Comparison of ENCODE assay signal across 21 cellular contexts in the genomic region with DNA sequence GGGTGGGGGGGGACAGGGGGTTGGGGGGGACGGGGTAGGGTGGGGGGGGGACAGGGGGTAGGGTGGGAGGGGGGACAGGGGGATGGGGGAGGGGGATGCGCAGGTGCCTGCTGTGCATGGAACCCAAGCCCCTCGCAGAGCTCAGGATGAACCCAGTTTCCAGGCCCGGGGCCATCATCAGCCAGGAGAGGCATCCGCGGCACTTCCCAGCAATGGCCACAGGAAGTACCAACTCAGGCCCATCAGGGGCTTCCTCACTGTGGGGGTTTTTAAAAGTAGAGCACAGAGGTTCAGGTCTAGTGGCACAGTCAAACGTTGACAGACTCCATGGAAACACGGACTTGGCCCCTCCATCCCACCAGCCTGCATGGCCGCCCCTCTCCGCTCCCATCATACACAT.
DNase-seq lines count a peak whose midpoint lies in the region; ATAC-seq and TF ChIP-seq lines count a peak whose summit lies in the region.
"Had no signal": no experiment of that assay in that cellular context is flagged by ENCODE, and none has a peak within 500 bp of the region (broad histone marks: within the 10 kb centered on the region; RNA-seq: fewer than 3 reads in every experiment).

No MANE protein-coding gene starts in this region.

- 75 to 88% (median 76%) methylated on average over 8 to 9 of the region's 10 CpGs for WGBS in heart left ventricle, 4 donors
- 76% methylated on average over 7 of the region's 10 CpGs for WGBS in SK-N-SH (ENCODE audit: low lambda C conversion rate)

- H4K20me1 ChIP-seq in SK-N-SH (ENCODE audit: insufficient read depth): peaks cover 54% of the 10 kb centered on the region

- no peaks in the 10 kb centered on the region for H3K27me3 ChIP-seq in heart left ventricle
- H3K27me3 ChIP-seq in SK-N-SH (ENCODE audit: insufficient read depth): no peaks in the 10 kb centered on the region
- H3K27me3 ChIP-seq: esophagus muscularis mucosa, tibial artery had no signal

- intact Hi-C loops in cardiac septum (cut with DNase I) (loop anchor here (10.0 kb wide), 1 partner anchor 98 kb away; no protein-coding TSS in a partner anchor), heart left ventricle (cut with DNase I) (loop anchor here in 6 of 10 donors (10.0 kb wide), 4 partner anchors 98 to 278 kb away; partner anchors contain the start of gene DIP2C (in 2 of the 6))

- H3K9me3 ChIP-seq in heart left ventricle (no peaks in the 10 kb centered on the region), SK-N-SH (no peaks in the 10 kb centered on the region)
- H3K9me3 ChIP-seq: esophagus muscularis mucosa, tibial artery had no signal

- no peak overlapping the region for H2AFZ ChIP-seq in SK-N-SH (ENCODE audit: low read depth)

- H3K9me2 ChIP-seq in SK-N-SH: no peaks in the 10 kb centered on the region

- H3K27ac ChIP-seq in heart left ventricle (no peak overlapping the region), SK-N-SH (ENCODE audit: low read depth in 2 of 2, low read length in 1 of 2) (no peak overlapping the region)
- H3K27ac ChIP-seq: tibial artery had no signal

- no peak for TF ChIP-seq CTCF in heart left ventricle (IDR thresholded peaks at IDR 0.05)
- TF ChIP-seq CTCF in SK-N-SH (IDR thresholded peaks at IDR 0.05): no peak

- TF ChIP-seq RAD21 in SK-N-SH (IDR thresholded peaks at IDR 0.05; ENCODE audit: low read length): no peak

- TF ChIP-seq EP300 in SK-N-SH (IDR thresholded peaks at IDR 0.05; ENCODE audit: borderline replicate concordance in 1 of 2, low read depth in 1 of 2, low read length in 1 of 2): no peak

- CTCF ChIA-PET in SK-N-SH (lab: Yijun Ruan, JAX): interaction anchor here (0.8 to 0.9 kb wide), 2 partner anchors 167 to 269 kb away, joined by 3 read pairs; no protein-coding TSS in a partner anchor

- TF ChIP-seq POLR2A in heart left ventricle (IDR thresholded peaks at IDR 0.05): no peak

- no peak overlapping the region for H3K9ac ChIP-seq in SK-N-SH

- peaks cover 11% of the 10 kb centered on the region for H3F3A ChIP-seq in SK-N-SH (replicated peaks; ENCODE audit: insufficient read depth)

- DNase-seq in cardiac septum (ENCODE audit: low spot score): peak; percentile 59
- no peak for DNase-seq in heart left ventricle
- DNase-seq in SK-N-SH: peak; percentile 57
- DNase-seq in mesenteric fat pad (ENCODE audit: low spot score): peak; percentile 80
- DNase-seq in NCI-H345 (lab: John Stamatoyannopoulos, UW): no peak
- DNase-seq in amygdala (lab: John Stamatoyannopoulos, UW): no peak
- DNase-seq in SIG-M5 (lab: John Stamatoyannopoulos, UW): no peak
- DNase-seq: activated CD4-positive, alpha-beta T cell treated with anti-CD3 and anti-CD28 coated beads for 36 hours; COR-L47; effector memory CD4-positive, alpha-beta T cell; NCI-H1436; NCI-H2171; NCI-H526 treated with DMSO at 0.1 percent for 48 hours; nucleus accumbens; SHP77 treated with DMSO at 0.1 percent for 48 hours; stimulated activated CD4-positive, alpha-beta T cell treated with anti-CD3 and anti-CD28 coated beads, Interleukin-4, amount 100 ng/mL, for 1 hour; stimulated activated naive CD4-positive, alpha-beta T cell treated with Interleukin-2 at 50 U/mL for 16 hours had no signal

- POLR2A ChIA-PET in SK-N-SH (lab: Yijun Ruan, JAX): no interaction called here

- H3K36me3 ChIP-seq in heart left ventricle: no peaks in the 10 kb centered on the region
- H3K36me3 ChIP-seq in SK-N-SH (replicated peaks in 1 of 2; ENCODE audit: control insufficient read depth in 1 of 2, insufficient read depth in 2 of 2, low read length in 1 of 2): no peaks in the 10 kb centered on the region
- H3K36me3 ChIP-seq: esophagus muscularis mucosa, tibial artery had no signal

- H3K79me2 ChIP-seq in SK-N-SH (ENCODE audit: insufficient read depth): peaks cover 20% of the 10 kb centered on the region; the same call in 1 of the 2 replicates

- no peak overlapping the region for H3K4me2 ChIP-seq in SK-N-SH

- no peak overlapping the region for H3K4me3 ChIP-seq in heart left ventricle
- no peak overlapping the region for H3K4me3 ChIP-seq in SK-N-SH (ENCODE audit: low read depth in 2 of 2, low read length in 1 of 2)
- H3K4me3 ChIP-seq: esophagus muscularis mucosa, lung, tibial artery had no signal

- H3K4me1 ChIP-seq in heart left ventricle (peaks cover 0 to 23% (median 7%) of the 10 kb centered on the region in 12 donors), SK-N-SH (ENCODE audit: control insufficient read depth in 1 of 2, insufficient read depth in 2 of 2, low read depth in 1 of 2, low read length in 1 of 2) (peaks cover 0 to 23% of the 10 kb centered on the region in 2 experiments; a peak in 2 of 4 replicates)

- no peak for ATAC-seq in heart left ventricle
- ATAC-seq in HG03280 (IDR thresholded peaks at IDR 0.05; ENCODE audit: unreplicated experiment): no peak
- ATAC-seq: activated CD4-positive, alpha-beta T cell treated with anti-CD3 and anti-CD28 coated beads for 36 hours had no signal

TF ChIP-seq in SK-N-SH, 30 proteins besides CTCF, POLR2A, EP300 and RAD21:
- no peak for TF ChIP-seq TAF1 (IDR thresholded peaks at IDR 0.05; ENCODE audit: borderline replicate concordance, low read depth, low read length)
- TF ChIP-seq, protein P1, sequence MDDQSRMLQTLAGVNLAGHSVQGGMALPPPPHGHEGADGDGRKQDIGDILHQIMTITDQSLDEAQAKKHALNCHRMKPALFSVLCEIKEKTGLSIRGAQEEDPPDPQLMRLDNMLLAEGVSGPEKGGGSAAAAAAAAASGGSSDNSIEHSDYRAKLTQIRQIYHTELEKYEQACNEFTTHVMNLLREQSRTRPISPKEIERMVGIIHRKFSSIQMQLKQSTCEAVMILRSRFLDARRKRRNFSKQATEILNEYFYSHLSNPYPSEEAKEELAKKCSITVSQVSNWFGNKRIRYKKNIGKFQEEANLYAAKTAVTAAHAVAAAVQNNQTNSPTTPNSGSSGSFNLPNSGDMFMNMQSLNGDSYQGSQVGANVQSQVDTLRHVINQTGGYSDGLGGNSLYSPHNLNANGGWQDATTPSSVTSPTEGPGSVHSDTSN (IDR thresholded peaks at IDR 0.05): no peak
- TF ChIP-seq SIN3A (IDR thresholded peaks at IDR 0.05; ENCODE audit: borderline replicate concordance, low read depth, low read length): no peak
- TF ChIP-seq NFIC (IDR thresholded peaks at IDR 0.05; ENCODE audit: borderline replicate concordance): no peak
- TF ChIP-seq YY1 (IDR thresholded peaks at IDR 0.05; ENCODE audit: low read depth): no peak
- no peak for TF ChIP-seq EZH2phosphoT487 (IDR thresholded peaks at IDR 0.05; ENCODE audit: borderline replicate concordance, low read depth)
- no peak for TF ChIP-seq FOSL2 (IDR thresholded peaks at IDR 0.05; ENCODE audit: borderline replicate concordance, low read depth)
- TF ChIP-seq, protein P2, sequence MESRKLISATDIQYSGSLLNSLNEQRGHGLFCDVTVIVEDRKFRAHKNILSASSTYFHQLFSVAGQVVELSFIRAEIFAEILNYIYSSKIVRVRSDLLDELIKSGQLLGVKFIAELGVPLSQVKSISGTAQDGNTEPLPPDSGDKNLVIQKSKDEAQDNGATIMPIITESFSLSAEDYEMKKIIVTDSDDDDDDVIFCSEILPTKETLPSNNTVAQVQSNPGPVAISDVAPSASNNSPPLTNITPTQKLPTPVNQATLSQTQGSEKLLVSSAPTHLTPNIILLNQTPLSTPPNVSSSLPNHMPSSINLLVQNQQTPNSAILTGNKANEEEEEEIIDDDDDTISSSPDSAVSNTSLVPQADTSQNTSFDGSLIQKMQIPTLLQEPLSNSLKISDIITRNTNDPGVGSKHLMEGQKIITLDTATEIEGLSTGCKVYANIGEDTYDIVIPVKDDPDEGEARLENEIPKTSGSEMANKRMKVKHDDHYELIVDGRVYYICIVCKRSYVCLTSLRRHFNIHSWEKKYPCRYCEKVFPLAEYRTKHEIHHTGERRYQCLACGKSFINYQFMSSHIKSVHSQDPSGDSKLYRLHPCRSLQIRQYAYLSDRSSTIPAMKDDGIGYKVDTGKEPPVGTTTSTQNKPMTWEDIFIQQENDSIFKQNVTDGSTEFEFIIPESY (IDR thresholded peaks at IDR 0.05; ENCODE audit: borderline replicate concordance, low read depth): no peak
- TF ChIP-seq IRF3 (IDR thresholded peaks at IDR 0.05; ENCODE audit: low read depth, low read length): no peak
- no peak for TF ChIP-seq POLR2AphosphoS5 (IDR thresholded peaks at IDR 0.05; ENCODE audit: low read depth, low read length)
- TF ChIP-seq MAX (IDR thresholded peaks at IDR 0.05; ENCODE audit: low read depth): no peak
- no peak for TF ChIP-seq USF2 (IDR thresholded peaks at IDR 0.05; ENCODE audit: borderline replicate concordance, low read depth, low read length)
- no peak for TF ChIP-seq NRF1 (IDR thresholded peaks at IDR 0.05; ENCODE audit: low read depth, low read length)
- no peak for TF ChIP-seq MXI1 (IDR thresholded peaks at IDR 0.05; ENCODE audit: low read depth, low read length)
- TF ChIP-seq JUND (IDR thresholded peaks at IDR 0.05): no peak
- no peak for TF ChIP-seq TCF12 (IDR thresholded peaks at IDR 0.05)
- no peak for TF ChIP-seq RCOR1 (IDR thresholded peaks at IDR 0.05; ENCODE audit: low read length)

Comparison
In these comparisons a context has a peak if more than half of its experiments do, and no peak if none do; other contexts are left out.
1. DNase-seq: peak in cardiac septum (single experiment), SK-N-SH (single experiment) and mesenteric fat pad (single experiment); none in heart left ventricle (0 of 5), NCI-H345 (single experiment), amygdala (0 of 56) and SIG-M5 (single experiment).